ENCODE assay signal across 19 cellular contexts in the genomic region with DNA sequence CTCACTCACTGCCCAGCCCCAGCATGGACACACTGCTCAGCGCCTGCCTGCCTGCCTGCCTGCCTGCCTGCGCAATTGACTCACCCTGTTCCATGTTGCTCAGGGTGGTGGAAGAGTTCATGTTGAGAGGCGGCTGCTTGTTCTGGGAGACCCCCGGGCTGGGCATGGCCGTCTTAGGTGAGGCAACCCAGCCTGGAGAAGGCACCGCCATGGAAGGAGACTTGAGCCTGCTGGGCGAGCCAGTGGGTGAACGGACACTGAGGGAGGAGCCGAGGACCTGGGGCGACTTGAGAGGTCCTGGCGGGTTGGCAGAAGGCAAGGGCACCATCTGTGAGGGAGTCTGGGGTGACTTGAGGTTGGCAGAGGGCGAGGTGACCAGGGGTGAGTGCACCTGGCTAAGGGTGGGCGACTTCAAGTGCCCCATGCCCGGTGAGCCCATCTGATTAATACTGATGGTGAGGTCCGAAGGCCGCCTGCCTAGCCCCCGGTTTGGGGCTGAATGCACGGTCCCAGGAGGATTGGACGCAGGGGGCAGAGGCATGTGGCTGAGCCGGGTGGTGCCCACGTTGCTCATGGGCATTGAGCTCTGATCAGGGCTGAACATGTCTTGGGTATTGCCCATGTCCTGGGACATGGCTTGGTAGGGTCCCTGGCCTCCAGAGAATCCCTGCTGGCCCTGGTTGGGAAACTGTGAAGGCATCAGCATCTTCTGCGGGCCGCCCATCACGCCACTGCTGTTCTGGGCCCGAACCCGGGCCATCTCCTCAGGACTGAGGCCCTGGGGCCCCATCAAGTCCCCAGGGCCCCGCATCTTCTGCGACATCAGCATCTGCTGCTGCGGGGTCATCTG.
DNase-seq lines count a peak whose midpoint lies in the region; ATAC-seq and TF ChIP-seq lines count a peak whose summit lies in the region.
"Had no signal": no experiment of that assay in that cellular context is flagged by ENCODE, and none has a peak within 500 bp of the region (broad histone marks: within the 10 kb centered on the region; RNA-seq: fewer than 3 reads in every experiment).

No MANE protein-coding gene starts in this region.

- peaks cover 4% of the 10 kb centered on the region for H3K36me3 Mint-ChIP-seq in activated naive CD4-positive, alpha-beta T cell treated with anti-CD3 and anti-CD28 coated beads, Interleukin-2, amount 50 U/mL, for 24 hours
- peaks cover 72% of the 10 kb centered on the region for H3K36me3 Mint-ChIP-seq in central memory CD8-positive, alpha-beta T cell (ENCODE audit: insufficient read depth)
- peaks cover 79% of the 10 kb centered on the region for H3K36me3 Mint-ChIP-seq in stimulated activated effector memory CD8-positive, alpha-beta T cell treated with anti-CD3 and anti-CD28 coated beads, Interleukin-12 subunit alpha, Interleukin-12 subunit beta, amount 100 ng/mL, for 72 hours

- no peak for DNase-seq in activated naive CD4-positive, alpha-beta T cell treated with Interleukin-2 at 50 U/mL for 16 hours
- no peak for DNase-seq in RWPE1 (ENCODE audit: low spot score)
- no peak for DNase-seq in central memory CD8-positive, alpha-beta T cell (ENCODE audit: low spot score in 2 of 2)
- DNase-seq in stimulated activated effector memory CD8-positive, alpha-beta T cell treated with anti-CD3 and anti-CD28 coated beads, Interleukin-12 subunit alpha, Interleukin-12 subunit beta, amount 100 ng/mL, for 72 hours (ENCODE audit: low spot score in 2 of 2): no peak
- no peak for DNase-seq in DMS 273 treated with DMSO at 0.1 percent for 48 hours (lab: John Stamatoyannopoulos, UW)
- DNase-seq in HPDE6-E6E7 (ENCODE audit: extremely low spot score): no peak
- DNase-seq in kidney glomerular epithelial cell (lab: John Stamatoyannopoulos, UW): no peak
- DNase-seq: activated CD4-positive, alpha-beta T cell treated with anti-CD3 and anti-CD28 coated beads for 36 hours; activated gamma-delta T cell treated with Interleukin-2 at 50 U/mL for 16 hours; cortex of kidney; DMS79 treated with DMSO at 0.1 percent for 48 hours; heart right ventricle; KBM-7; NCI-H2029; RPMI8226; stimulated activated CD4-positive, alpha-beta T cell treated with anti-CD3 and anti-CD28 coated beads, Interleukin-1b, Interleukin-23, amount 100 ng/mL, for 48 hours had no signal

- no peak for TF ChIP-seq CTCF in RWPE1 (conservative IDR thresholded peaks at IDR 0.05; ENCODE audit: low read depth)

- peak overlapping the region; percentile 63 for H3K27ac ChIP-seq in RWPE1
- H3K27ac ChIP-seq: C4-2B, vagina had no signal

- POLR2A ChIA-PET in RWPE1 (lab: Yijun Ruan, JAX; ENCODE audit: low non-redundant PET): no interaction called here

- H3K27ac Mint-ChIP-seq in activated naive CD4-positive, alpha-beta T cell treated with anti-CD3 and anti-CD28 coated beads, Interleukin-2, amount 50 U/mL, for 24 hours: peak overlapping the region; percentile 59
- H3K27ac Mint-ChIP-seq in central memory CD8-positive, alpha-beta T cell (ENCODE audit: low read depth): peak overlapping the region; percentile 82
- peak overlapping the region; percentile 84 for H3K27ac Mint-ChIP-seq in stimulated activated effector memory CD8-positive, alpha-beta T cell treated with anti-CD3 and anti-CD28 coated beads, Interleukin-12 subunit alpha, Interleukin-12 subunit beta, amount 100 ng/mL, for 72 hours
- H3K27ac Mint-ChIP-seq: activated CD4-positive, alpha-beta T cell treated with anti-CD3 and anti-CD28 coated beads for 36 hours had no signal

- no peak overlapping the region for H3K4me3 Mint-ChIP-seq in activated naive CD4-positive, alpha-beta T cell treated with anti-CD3 and anti-CD28 coated beads, Interleukin-2, amount 50 U/mL, for 24 hours
- H3K4me3 Mint-ChIP-seq in central memory CD8-positive, alpha-beta T cell: peak overlapping the region; percentile 48
- H3K4me3 Mint-ChIP-seq in stimulated activated effector memory CD8-positive, alpha-beta T cell treated with anti-CD3 and anti-CD28 coated beads, Interleukin-12 subunit alpha, Interleukin-12 subunit beta, amount 100 ng/mL, for 72 hours: no peak overlapping the region
- H3K4me3 Mint-ChIP-seq: activated CD4-positive, alpha-beta T cell treated with anti-CD3 and anti-CD28 coated beads for 36 hours had no signal

- peaks cover 26% of the 10 kb centered on the region for H3K4me1 Mint-ChIP-seq in activated naive CD4-positive, alpha-beta T cell treated with anti-CD3 and anti-CD28 coated beads, Interleukin-2, amount 50 U/mL, for 24 hours
- peaks cover 43% of the 10 kb centered on the region for H3K4me1 Mint-ChIP-seq in central memory CD8-positive, alpha-beta T cell
- H3K4me1 Mint-ChIP-seq in stimulated activated effector memory CD8-positive, alpha-beta T cell treated with anti-CD3 and anti-CD28 coated beads, Interleukin-12 subunit alpha, Interleukin-12 subunit beta, amount 100 ng/mL, for 72 hours: peaks cover 30% of the 10 kb centered on the region

- H3K9me3 Mint-ChIP-seq in activated naive CD4-positive, alpha-beta T cell treated with anti-CD3 and anti-CD28 coated beads, Interleukin-2, amount 50 U/mL, for 24 hours: no peaks in the 10 kb centered on the region
- no peaks in the 10 kb centered on the region for H3K9me3 Mint-ChIP-seq in central memory CD8-positive, alpha-beta T cell
- H3K9me3 Mint-ChIP-seq in stimulated activated effector memory CD8-positive, alpha-beta T cell treated with anti-CD3 and anti-CD28 coated beads, Interleukin-12 subunit alpha, Interleukin-12 subunit beta, amount 100 ng/mL, for 72 hours: no peaks in the 10 kb centered on the region

- CTCF ChIA-PET in RWPE1 (lab: Yijun Ruan, JAX): no interaction called here

- ATAC-seq in central memory CD8-positive, alpha-beta T cell (replicated peaks; ENCODE audit: extremely low read depth, poor library complexity, severe bottlenecking): no peak
- no peak for ATAC-seq in stimulated activated effector memory CD8-positive, alpha-beta T cell treated with anti-CD3 and anti-CD28 coated beads, Interleukin-12 subunit alpha, Interleukin-12 subunit beta, amount 100 ng/mL, for 72 hours
- ATAC-seq: activated CD4-positive, alpha-beta T cell treated with anti-CD3 and anti-CD28 coated beads for 36 hours had no signal

- H3K27me3 Mint-ChIP-seq in activated naive CD4-positive, alpha-beta T cell treated with anti-CD3 and anti-CD28 coated beads, Interleukin-2, amount 50 U/mL, for 24 hours: no peaks in the 10 kb centered on the region
- no peaks in the 10 kb centered on the region for H3K27me3 Mint-ChIP-seq in central memory CD8-positive, alpha-beta T cell
- H3K27me3 Mint-ChIP-seq: activated CD4-positive, alpha-beta T cell treated with anti-CD3 and anti-CD28 coated beads for 36 hours had no signal
